In genomic region chr18:53796042-53796729, GRCh38 we compare ENCODE assay signal across 9 cellular contexts.
DNase-seq lines count a peak whose midpoint lies in the region; ATAC-seq, FAIRE-seq and TF ChIP-seq lines count a peak whose summit lies in the region.
"Had no signal": no experiment of that assay in that cellular context is flagged by ENCODE, and none has a peak within 500 bp of the region (broad histone marks: within the 10 kb centered on the region; RNA-seq: fewer than 3 reads in every experiment).

No MANE protein-coding gene starts in this region.

- H3K36me3 ChIP-seq in K562 (ENCODE audit: control insufficient read depth, insufficient read depth, low read length) (no peaks in the 10 kb centered on the region), skeletal muscle satellite cell (ENCODE audit: insufficient read depth, low read length) (no peaks in the 10 kb centered on the region)

- H3K9ac ChIP-seq in K562 (ENCODE audit: insufficient read depth in 1 of 2, low read depth in 2 of 2, low read length in 2 of 2) (no peak overlapping the region), skeletal muscle satellite cell (ENCODE audit: low read depth, low read length) (no peak overlapping the region)

- peak; percentile 47 for ATAC-seq in activated CD4-positive, alpha-beta T cell treated with anti-CD3 and anti-CD28 coated beads for 36 hours
- ATAC-seq in HG03159 (IDR thresholded peaks at IDR 0.05; ENCODE audit: unreplicated experiment) (peak; percentile 85), K562 (no peak), WTC11 (no peak), GM19324 (IDR thresholded peaks at IDR 0.05; ENCODE audit: low FRiP score, unreplicated experiment) (no peak)

- FAIRE-seq in K562 (lab: Jason Lieb, UNC) = no peak

- H3K9me1 ChIP-seq in K562 (ENCODE audit: control insufficient read depth, insufficient read depth, low read length) = no peaks in the 10 kb centered on the region

- 0% methylated on average over 1 of the region's 1 CpG for WGBS in K562 (ENCODE audit: insufficient coverage, low coverage, missing lambda C conversion rate)

- H3K9me3 ChIP-seq in K562 (replicated peaks; ENCODE audit: control insufficient read depth, insufficient read depth, low read depth, low read length) (no peaks in the 10 kb centered on the region), skeletal muscle satellite cell (replicated peaks; ENCODE audit: low read length) (no peaks in the 10 kb centered on the region)

- TF ChIP-seq EP300 in K562 (IDR thresholded peaks at IDR 0.05; ENCODE audit: low read length) = no peak

- no peaks in the 10 kb centered on the region for H3K27me3 ChIP-seq in K562 (ENCODE audit: control insufficient read depth in 2 of 2, insufficient read depth in 2 of 2, low read length in 2 of 2)
- no peaks in the 10 kb centered on the region for H3K27me3 ChIP-seq in skeletal muscle satellite cell (ENCODE audit: control insufficient read depth, insufficient read depth, low read length)

- no peak for TF ChIP-seq RAD21 in K562 (CRISPR knock-in tag; conservative IDR thresholded peaks at IDR 0.05 in 1 of 2, IDR thresholded peaks at IDR 0.05 in 1 of 2)

- H3K9me3 Mint-ChIP-seq in activated CD4-positive, alpha-beta T cell treated with anti-CD3 and anti-CD28 coated beads for 36 hours (ENCODE audit: low read depth) = peaks cover 7% of the 10 kb centered on the region
- peaks cover 7% of the 10 kb centered on the region for H3K9me3 Mint-ChIP-seq in WTC11

- no peak overlapping the region for H3K4me3 Mint-ChIP-seq in activated CD4-positive, alpha-beta T cell treated with anti-CD3 and anti-CD28 coated beads for 36 hours
- H3K4me3 Mint-ChIP-seq in WTC11 = no peak overlapping the region
- H3K4me3 Mint-ChIP-seq: B cell had no signal

- no peak for TF ChIP-seq CTCF in K562 (IDR thresholded peaks at IDR 0.05 in 2 of 3, conservative IDR thresholded peaks at IDR 0.05 in 1 of 3; ENCODE audit: insufficient read depth in 2 of 3, low read depth in 1 of 3, low read length in 3 of 3)
- no peak for TF ChIP-seq CTCF in WTC11 (IDR thresholded peaks at IDR 0.05)

- H3K27ac ChIP-seq in K562 (ENCODE audit: extremely low read depth, low read depth, low read length) = no peak overlapping the region

- no peaks in the 10 kb centered on the region for H3K4me1 Mint-ChIP-seq in activated CD4-positive, alpha-beta T cell treated with anti-CD3 and anti-CD28 coated beads for 36 hours
- H3K4me1 Mint-ChIP-seq in WTC11 = no peaks in the 10 kb centered on the region
- H3K4me1 Mint-ChIP-seq: B cell had no signal

- no peaks in the 10 kb centered on the region for H3K27me3 Mint-ChIP-seq in activated CD4-positive, alpha-beta T cell treated with anti-CD3 and anti-CD28 coated beads for 36 hours
- no peaks in the 10 kb centered on the region for H3K27me3 Mint-ChIP-seq in WTC11 (ENCODE audit: low read depth)
- H3K27me3 Mint-ChIP-seq: B cell had no signal

- intact Hi-C loops in activated CD4-positive, alpha-beta T cell treated with anti-CD3 and anti-CD28 coated beads for 36 hours (cut with DNase I, micrococcal nuclease) = no loop called here
- intact Hi-C loops in K562 (cut with micrococcal nuclease) = no loop called here

- H3K36me3 Mint-ChIP-seq in activated CD4-positive, alpha-beta T cell treated with anti-CD3 and anti-CD28 coated beads for 36 hours (ENCODE audit: low read depth) = no peaks in the 10 kb centered on the region
- no peaks in the 10 kb centered on the region for H3K36me3 Mint-ChIP-seq in WTC11

- no peaks in the 10 kb centered on the region for H3K4me1 ChIP-seq in K562 (replicated peaks in 1 of 2; ENCODE audit: control insufficient read depth in 2 of 2, insufficient read depth in 2 of 2, low read length in 2 of 2)
- H3K4me1 ChIP-seq in skeletal muscle satellite cell (ENCODE audit: control insufficient read depth, insufficient read depth, low read length) = peaks cover 37% of the 10 kb centered on the region

- H3K4me3 ChIP-seq in K562 (no peak overlapping the region), skeletal muscle satellite cell (ENCODE audit: low read length) (no peak overlapping the region)

- TF ChIP-seq POLR2A in K562 (conservative IDR thresholded peaks at IDR 0.05) = no peak

- no peaks in the 10 kb centered on the region for H3K79me2 ChIP-seq in K562 (ENCODE audit: control insufficient read depth, insufficient read depth, low read length)

- no peak overlapping the region for H3K4me2 ChIP-seq in K562 (ENCODE audit: insufficient read depth, low read length)
- H3K4me2 ChIP-seq in skeletal muscle satellite cell (ENCODE audit: low read length) = peak overlapping the region; percentile 36

- peak; percentile 6 for DNase-seq in activated CD4-positive, alpha-beta T cell treated with anti-CD3 and anti-CD28 coated beads for 36 hours
- DNase-seq in activated CD4-positive, alpha-beta T cell treated with anti-CD3 and anti-CD28 coated beads, Interleukin-2, amount 50 U/mL, for 1 hour = no peak
- no peak for DNase-seq in K562 (ENCODE audit: extremely low read depth in 1 of 4, low spot score in 3 of 4)
- no peak for DNase-seq in WTC11 (ENCODE audit: low spot score)
- no peak for DNase-seq in activated CD4-positive, alpha-beta T cell treated with anti-CD3 and anti-CD28 coated beads, Interleukin-2, amount 50 U/mL, for 4 hours

- BruUV-seq in K562 (replicated peaks; lab: Mats Ljungman, UMichigan) = no TSS peak

- in situ Hi-C loops in K562 (cut with MboI) = no loop called here

- H2AFZ ChIP-seq in K562 (ENCODE audit: low read depth, low read length) = no peak overlapping the region

- no peak overlapping the region for H3K27ac Mint-ChIP-seq in activated CD4-positive, alpha-beta T cell treated with anti-CD3 and anti-CD28 coated beads for 36 hours
- H3K27ac Mint-ChIP-seq in WTC11 = no peak overlapping the region
- H3K27ac Mint-ChIP-seq: B cell had no signal

- H4K20me1 ChIP-seq in K562 (replicated peaks; ENCODE audit: control insufficient read depth, insufficient read depth, low read length) = no peaks in the 10 kb centered on the region

- CTCF ChIA-PET in activated CD4-positive, alpha-beta T cell treated with anti-CD3 and anti-CD28 coated beads for 36 hours (lab: Charles Lee) = no interaction called here
- CTCF ChIA-PET in K562 (lab: Yijun Ruan, JAX; ENCODE audit: low intra/inter-chr PET ratio) = no interaction called here
- CTCF ChIA-PET in WTC11 (lab: Charles Lee) = no interaction called here

- POLR2A ChIA-PET in activated CD4-positive, alpha-beta T cell treated with anti-CD3 and anti-CD28 coated beads for 36 hours (lab: Charles Lee) = no interaction called here
- POLR2A ChIA-PET in K562 (lab: Yijun Ruan, JAX) = no interaction called here
- POLR2A ChIA-PET in WTC11 (lab: Charles Lee) = no interaction called here

TF ChIP-seq in K562, 482 proteins besides CTCF, POLR2A, EP300 and RAD21 (continues in another document):
- no peak for TF ChIP-seq KAT7 (CRISPR knock-in tag; IDR thresholded peaks at IDR 0.05; ENCODE audit: borderline replicate concordance)
- TF ChIP-seq RB1 (IDR thresholded peaks at IDR 0.05; ENCODE audit: low read depth) = no peak
- TF ChIP-seq E2F4 (CRISPR knock-in tag; IDR thresholded peaks at IDR 0.05; ENCODE audit: low read depth) = no peak
- no peak for TF ChIP-seq ZNF644 (tag; IDR thresholded peaks at IDR 0.05; ENCODE audit: low read depth)
- no peak for TF ChIP-seq NCOA1 (IDR thresholded peaks at IDR 0.05; ENCODE audit: low read depth)
- TF ChIP-seq ZNF583 (CRISPR knock-in tag; IDR thresholded peaks at IDR 0.05) = no peak

TF ChIP-seq in WTC11, 78 proteins besides CTCF, POLR2A, EP300 and RAD21 (continues in another document):
- no peak for TF ChIP-seq ZBTB43 (CRISPR knock-in tag; IDR thresholded peaks at IDR 0.05)
- no peak for TF ChIP-seq NR2C2 (CRISPR knock-in tag; IDR thresholded peaks at IDR 0.05)
- no peak for TF ChIP-seq TCF7 (CRISPR knock-in tag; IDR thresholded peaks at IDR 0.05; ENCODE audit: low read depth)
- no peak for TF ChIP-seq ELF4 (CRISPR knock-in tag; IDR thresholded peaks at IDR 0.05; ENCODE audit: low read depth)
- no peak for TF ChIP-seq NR3C1 (CRISPR knock-in tag; conservative IDR thresholded peaks at IDR 0.05; ENCODE audit: low read depth)
- TF ChIP-seq ZNF671 (CRISPR knock-in tag; IDR thresholded peaks at IDR 0.05) = no peak
- TF ChIP-seq RELA (CRISPR knock-in tag; IDR thresholded peaks at IDR 0.05; ENCODE audit: borderline replicate concordance) = no peak
- no peak for TF ChIP-seq HMGXB4 (CRISPR knock-in tag; IDR thresholded peaks at IDR 0.05)
- no peak for TF ChIP-seq ATF2 (CRISPR knock-in tag; IDR thresholded peaks at IDR 0.05; ENCODE audit: borderline replicate concordance, low read depth)
- TF ChIP-seq NFE2L1 (CRISPR knock-in tag; IDR thresholded peaks at IDR 0.05) = no peak

Comparison
In these comparisons a context has a peak if more than half of its experiments do, and no peak if none do; other contexts are left out.
1. ATAC-seq: peak in activated CD4-positive, alpha-beta T cell treated with anti-CD3 and anti-CD28 coated beads for 36 hours (single experiment) and HG03159 (single experiment); none in K562 (single experiment), WTC11 (single experiment) and GM19324 (single experiment).